Comparison of ENCODE assay signal across 19 cellular contexts in genomic region chrX:18871161-18871880, GRCh38.
DNase-seq lines count a peak whose midpoint lies in the region; ATAC-seq and TF ChIP-seq lines count a peak whose summit lies in the region.
"Had no signal": no experiment of that assay in that cellular context is flagged by ENCODE, and none has a peak within 500 bp of the region (broad histone marks: within the 10 kb centered on the region; RNA-seq: fewer than 3 reads in every experiment).

No MANE protein-coding gene starts in this region.

- no peak for ATAC-seq in thoracic aorta (ENCODE audit: insufficient number of reproducible peaks, low FRiP score, low read depth)
- ATAC-seq: stimulated activated naive CD8-positive, alpha-beta T cell treated with anti-CD3 and anti-CD28 coated beads, Interleukin-15, Interleukin-2, amounts not matched to agents 100 U/mL and 50 U/mL, for 24 hours had no signal

- DNase-seq in SK-N-SH (no peak), esophagus muscularis mucosa (ENCODE audit: extremely low spot score) (no peak), left ventricle myocardium inferior (no peak), thoracic aorta (ENCODE audit: low spot score) (no peak), spleen (no peak), DMS53 treated with DMSO at 0.1 percent for 48 hours (lab: John Stamatoyannopoulos, UW; ENCODE audit: unreplicated experiment) (no peak), stomach (no peak)
- DNase-seq in NK-92 treated with Interleukin-12 subunit alpha and Interleukin-12 subunit beta, amount 100 ng/mL, for 24 hours (lab: John Stamatoyannopoulos, UW), result no peak
- DNase-seq: ACHN; activated CD4-positive, alpha-beta T cell treated with anti-CD3 and anti-CD28 coated beads for 48 hours; activated naive CD8-positive, alpha-beta T cell treated with anti-CD3 and anti-CD28 coated beads for 36 hours; Calu3; NCI-H1105 treated with DMSO at 0.1 percent for 48 hours; NCI-H2081 treated with DMSO at 0.1 percent for 48 hours; psoas muscle; SHP77 treated with DMSO at 0.1 percent for 48 hours; stimulated activated CD4-positive, alpha-beta T cell treated with anti-CD3 and anti-CD28 coated beads, Interleukin-4, amount 100 ng/mL, for 24 hours; stimulated activated naive CD8-positive, alpha-beta T cell treated with anti-CD3 and anti-CD28 coated beads, Interleukin-15, Interleukin-2, amounts not matched to agents 100 U/mL and 50 U/mL, for 24 hours had no signal

- TF ChIP-seq CTCF in SK-N-SH (IDR thresholded peaks at IDR 0.05) (no peak), esophagus muscularis mucosa (IDR thresholded peaks at IDR 0.05) (no peak), left ventricle myocardium inferior (IDR thresholded peaks at IDR 0.05; ENCODE audit: borderline replicate concordance) (no peak), thoracic aorta (IDR thresholded peaks at IDR 0.05) (no peak), spleen (IDR thresholded peaks at IDR 0.05 in 8 of 11, conservative IDR thresholded peaks at IDR 0.05 in 3 of 11) (no peak), stomach (IDR thresholded peaks at IDR 0.05) (no peak)

- no peak overlapping the region for H3K9ac ChIP-seq in SK-N-SH

- no peaks in the 10 kb centered on the region for H3K79me2 ChIP-seq in SK-N-SH (ENCODE audit: insufficient read depth)

- no peak for TF ChIP-seq RAD21 in SK-N-SH (IDR thresholded peaks at IDR 0.05; ENCODE audit: low read length)

- H3F3A ChIP-seq in SK-N-SH (replicated peaks; ENCODE audit: insufficient read depth), result peaks cover 6% of the 10 kb centered on the region

- H3K4me2 ChIP-seq in SK-N-SH, result no peak overlapping the region

- no peak for TF ChIP-seq EP300 in SK-N-SH (IDR thresholded peaks at IDR 0.05; ENCODE audit: borderline replicate concordance in 1 of 2, low read depth in 1 of 2, low read length in 1 of 2)
- TF ChIP-seq EP300 in esophagus muscularis mucosa (IDR thresholded peaks at IDR 0.05), result no peak
- no peak for TF ChIP-seq EP300 in stomach (IDR thresholded peaks at IDR 0.05)

- intact Hi-C loops in esophagus muscularis mucosa (cut with DNase I) (no loop called here), left ventricle myocardium inferior (cut with micrococcal nuclease) (no loop called here), spleen (cut with DNase I; ENCODE audit: low total_unique reads) (no loop called here), stomach (cut with DNase I; ENCODE audit: low total_unique reads) (no loop called here)

- TF ChIP-seq POLR2A in esophagus muscularis mucosa (IDR thresholded peaks at IDR 0.05; ENCODE audit: low read depth) (no peak), spleen (IDR thresholded peaks at IDR 0.05) (no peak), stomach (IDR thresholded peaks at IDR 0.05) (no peak)

- H4K20me1 ChIP-seq in SK-N-SH (ENCODE audit: insufficient read depth), result no peaks in the 10 kb centered on the region

- H3K4me1 ChIP-seq in SK-N-SH (ENCODE audit: control insufficient read depth in 1 of 2, insufficient read depth in 2 of 2, low read depth in 1 of 2, low read length in 1 of 2) (peaks cover 14 to 36% of the 10 kb centered on the region in 2 experiments; a peak in 3 of 4 replicates), esophagus muscularis mucosa (peaks cover 21 to 30% (median 26%) of the 10 kb centered on the region in 4 donors), left ventricle myocardium inferior (peaks cover 22% of the 10 kb centered on the region), thoracic aorta (ENCODE audit: control insufficient read depth in 1 of 2, low read depth in 2 of 2) (peaks cover 11 to 39% of the 10 kb centered on the region in 2 donors), spleen (no peaks in the 10 kb centered on the region), stomach (peaks cover 0 to 18% (median 10%) of the 10 kb centered on the region in 4 donors)
- H3K4me1 ChIP-seq: psoas muscle had no signal

- WGBS in SK-N-SH (ENCODE audit: low lambda C conversion rate), result 48% methylated on average over 10 of the region's 10 CpGs
- WGBS in esophagus muscularis mucosa, result 68% methylated on average over 10 of the region's 10 CpGs
- WGBS in spleen, 5 donors, result 80 to 86% (median 80%) methylated on average over 8 to 10 of the region's 10 CpGs
- WGBS in stomach, 5 donors, result 62 to 67% (median 63%) methylated on average over 10 of the region's 10 CpGs

- H3K27me3 ChIP-seq in SK-N-SH (ENCODE audit: insufficient read depth) (peaks cover 10% of the 10 kb centered on the region; the same call in 1 of the 2 replicates), esophagus muscularis mucosa (no peaks in the 10 kb centered on the region), left ventricle myocardium inferior (ENCODE audit: low read depth) (no peaks in the 10 kb centered on the region), thoracic aorta (replicated peaks; ENCODE audit: insufficient read depth) (no peaks in the 10 kb centered on the region), spleen (replicated peaks in 1 of 7) (peaks cover 0 to 3% (median 0%) of the 10 kb centered on the region in 7 donors), stomach (peaks cover 0 to 4% (median 0%) of the 10 kb centered on the region in 3 donors)

- H3K27ac ChIP-seq in SK-N-SH (ENCODE audit: low read depth in 2 of 2, low read length in 1 of 2) (no peak overlapping the region; a peak in 1 of 4 replicates), esophagus muscularis mucosa (replicated peaks in 1 of 4) (peak overlapping the region; percentile 30 to 49 (median 38)), left ventricle myocardium inferior (replicated peaks) (peak overlapping the region; percentile 82), thoracic aorta (peak overlapping the region; percentile 84 to 94), spleen (no peak overlapping the region), stomach (no peak overlapping the region)
- H3K27ac ChIP-seq: C4-2B, psoas muscle had no signal

- H3K9me3 ChIP-seq in SK-N-SH (no peaks in the 10 kb centered on the region), esophagus muscularis mucosa (no peaks in the 10 kb centered on the region), left ventricle myocardium inferior (replicated peaks) (no peaks in the 10 kb centered on the region), thoracic aorta (no peaks in the 10 kb centered on the region), spleen (no peaks in the 10 kb centered on the region), stomach (no peaks in the 10 kb centered on the region)
- H3K9me3 ChIP-seq: psoas muscle had no signal

- H2AFZ ChIP-seq in SK-N-SH (ENCODE audit: low read depth), result no peak overlapping the region

- H3K9me2 ChIP-seq in SK-N-SH, result no peaks in the 10 kb centered on the region

- CTCF ChIA-PET in SK-N-SH (lab: Yijun Ruan, JAX), result interaction anchor here (1.2 to 1.8 kb wide), 3 partner anchors 17 to 102 kb away, joined by 3 to 5 read pairs (median 3); no protein-coding TSS in a partner anchor

- H3K4me3 ChIP-seq in SK-N-SH (ENCODE audit: low read depth in 2 of 2, low read length in 1 of 2) (no peak overlapping the region), esophagus muscularis mucosa (no peak overlapping the region), left ventricle myocardium inferior (no peak overlapping the region), thoracic aorta (no peak overlapping the region), spleen (no peak overlapping the region), stomach (no peak overlapping the region)
- H3K4me3 ChIP-seq: psoas muscle had no signal

- POLR2A ChIA-PET in SK-N-SH (lab: Yijun Ruan, JAX), result no interaction called here

- H3K36me3 ChIP-seq in SK-N-SH (replicated peaks in 1 of 2; ENCODE audit: control insufficient read depth in 1 of 2, insufficient read depth in 2 of 2, low read length in 1 of 2) (no peaks in the 10 kb centered on the region), esophagus muscularis mucosa (no peaks in the 10 kb centered on the region), left ventricle myocardium inferior (no peaks in the 10 kb centered on the region), thoracic aorta (no peaks in the 10 kb centered on the region), spleen (no peaks in the 10 kb centered on the region), stomach (no peaks in the 10 kb centered on the region)

TF ChIP-seq in SK-N-SH, 30 proteins besides CTCF, POLR2A, EP300 and RAD21:
- TF ChIP-seq USF2 (IDR thresholded peaks at IDR 0.05; ENCODE audit: borderline replicate concordance, low read depth, low read length), result no peak
- TF ChIP-seq GATA2 (CRISPR knock-in tag; IDR thresholded peaks at IDR 0.05), result 0 out of 2 replicates have a peak, but pooled peaks have one; percentile 29

Comparison
In these comparisons a context has a peak if more than half of its experiments do, and no peak if none do; other contexts are left out.
1. H3K27ac ChIP-seq: peak in esophagus muscularis mucosa (4 of 4), left ventricle myocardium inferior (single experiment) and thoracic aorta (2 of 2); none in SK-N-SH (0 of 2), spleen (0 of 8) and stomach (0 of 5).